In genomic region chr12:112096667-112097066, GRCh38 we compare ENCODE assay signal across 10 cellular contexts. TPM values are rescaled to one million over a fixed set of nuclear protein-coding genes. Genes with fewer than 3 reads are reported as not detected.
A peak's percentile ranks its signal among the peaks of the same experiment; 100 is the strongest.
DNase-seq lines count a peak whose midpoint lies in the region; ATAC-seq lines count a peak whose summit lies in the region.
"Had no signal": no experiment of that assay in that cellular context is flagged by ENCODE, and none has a peak within 500 bp of the region (broad histone marks: within the 10 kb centered on the region; RNA-seq: fewer than 3 reads in every experiment).

No MANE protein-coding gene starts in this region.

- no peak overlapping the region for H3K23ac ChIP-seq in mesenchymal stem cell (ENCODE audit: low read length in 2 of 2)

- H4K8ac ChIP-seq in mesenchymal stem cell (ENCODE audit: low read length), result no peak overlapping the region

- no peak overlapping the region for H3K4ac ChIP-seq in mesenchymal stem cell (ENCODE audit: low read depth in 1 of 2, low read length in 2 of 2)

- peaks cover 4 to 57% (median 8%) of the 10 kb centered on the region in 3 donors for H3K36me3 Mint-ChIP-seq in CD8-positive, alpha-beta memory T cell
- peaks cover 39% of the 10 kb centered on the region for H3K36me3 Mint-ChIP-seq in activated T-helper 1 cell treated with anti-CD3 and anti-CD28 coated beads, Interleukin-12 subunit alpha, Interleukin-12 subunit beta, Interleukin-2, Interleukin-4 antibody, amounts not matched to agents 30 ng/mL and 10 ng/mL and 1 ng/mL, durations not matched to agents 14 hours and 24 hours and 36 hours (ENCODE audit: low read depth)

- no peak overlapping the region for H3K4me3 ChIP-seq in CD8-positive, alpha-beta memory T cell (ENCODE audit: low read length)
- H3K4me3 ChIP-seq in mesenchymal stem cell (ENCODE audit: insufficient read depth in 1 of 2, low read depth in 1 of 2, low read length in 2 of 2), result no peak overlapping the region
- H3K4me3 ChIP-seq: pancreas had no signal

- no peak overlapping the region for H3K18ac ChIP-seq in mesenchymal stem cell (ENCODE audit: low read depth in 1 of 2, low read length in 2 of 2)

- H3K27me3 ChIP-seq in CD8-positive, alpha-beta memory T cell (ENCODE audit: insufficient read depth, low read length, poor library complexity, severe bottlenecking), result no peaks in the 10 kb centered on the region
- H3K27me3 ChIP-seq in mesenchymal stem cell (ENCODE audit: control insufficient read depth in 1 of 2, insufficient read depth in 1 of 2, low read length in 2 of 2), result no peaks in the 10 kb centered on the region
- H3K27me3 ChIP-seq: pancreas had no signal

- H3K9me3 Mint-ChIP-seq in CD8-positive, alpha-beta memory T cell, result no peaks in the 10 kb centered on the region
- H3K9me3 Mint-ChIP-seq in activated T-helper 1 cell treated with anti-CD3 and anti-CD28 coated beads, Interleukin-12 subunit alpha, Interleukin-12 subunit beta, Interleukin-2, Interleukin-4 antibody, amounts not matched to agents 30 ng/mL and 10 ng/mL and 1 ng/mL, durations not matched to agents 14 hours and 24 hours and 36 hours, result no peaks in the 10 kb centered on the region

- H3K9ac ChIP-seq in mesenchymal stem cell (ENCODE audit: low read length), result peak overlapping the region; percentile 65

- H4K91ac ChIP-seq in mesenchymal stem cell (ENCODE audit: low read length), result no peak overlapping the region

- H3K27ac ChIP-seq in CD8-positive, alpha-beta memory T cell (ENCODE audit: low read depth, low read length), result no peak overlapping the region
- peak overlapping the region; percentile 66 for H3K27ac ChIP-seq in mesenchymal stem cell (ENCODE audit: low read length, poor library complexity, severe bottlenecking)
- H3K27ac ChIP-seq: pancreas had no signal

- no peak overlapping the region for H2AK5ac ChIP-seq in mesenchymal stem cell (ENCODE audit: low read length, severe bottlenecking)

- no peaks in the 10 kb centered on the region for H3K9me3 ChIP-seq in CD8-positive, alpha-beta memory T cell (ENCODE audit: low read length)
- H3K9me3 ChIP-seq in mesenchymal stem cell (ENCODE audit: control insufficient read depth, low read length), result no peaks in the 10 kb centered on the region
- H3K9me3 ChIP-seq: pancreas had no signal

- H2BK15ac ChIP-seq in mesenchymal stem cell (ENCODE audit: low read depth, poor library complexity, severe bottlenecking), result no peak overlapping the region

- intact Hi-C loops in activated T-helper 1 cell treated with anti-CD3 and anti-CD28 coated beads, Interleukin-12 subunit alpha, Interleukin-12 subunit beta, Interleukin-2, Interleukin-4 antibody, amounts not matched to agents 30 ng/mL and 10 ng/mL and 1 ng/mL, durations not matched to agents 14 hours and 24 hours and 36 hours (cut with micrococcal nuclease), result loop anchor here (1.0 to 5.0 kb wide), 4 partner anchors 12 to 36 kb away; partner anchors contain the start of gene NAA25

- CTCF ChIA-PET in CD8-positive, alpha-beta memory T cell (lab: Charles Lee), result interaction anchor here (1.1 kb wide), 1 partner anchor 84 kb away, joined by 4 read pairs; the partner anchor contains the start of gene TMEM116

- H3K4me1 ChIP-seq in CD8-positive, alpha-beta memory T cell (ENCODE audit: insufficient read depth, low read length), result peaks cover 9% of the 10 kb centered on the region
- peaks cover 3% of the 10 kb centered on the region for H3K4me1 ChIP-seq in mesenchymal stem cell (ENCODE audit: control insufficient read depth, insufficient read depth, low read depth, low read length)

- no peak overlapping the region for H2BK12ac ChIP-seq in mesenchymal stem cell (ENCODE audit: low read length in 2 of 2)

- peaks cover 15% of the 10 kb centered on the region for H3K36me3 ChIP-seq in CD8-positive, alpha-beta memory T cell (ENCODE audit: insufficient read depth, low read length)
- H3K36me3 ChIP-seq in mesenchymal stem cell (ENCODE audit: control insufficient read depth in 1 of 2, insufficient read depth in 2 of 2, low read depth in 1 of 2, low read length in 2 of 2), result peaks cover 25 to 39% of the 10 kb centered on the region in 2 experiments

- H3K4me3 Mint-ChIP-seq in CD8-positive, alpha-beta memory T cell, result no peak overlapping the region
- peak overlapping the region; percentile 38 for H3K4me3 Mint-ChIP-seq in activated T-helper 1 cell treated with anti-CD3 and anti-CD28 coated beads, Interleukin-12 subunit alpha, Interleukin-12 subunit beta, Interleukin-2, Interleukin-4 antibody, amounts not matched to agents 30 ng/mL and 10 ng/mL and 1 ng/mL, durations not matched to agents 14 hours and 24 hours and 36 hours

- peaks cover 29 to 46% (median 37%) of the 10 kb centered on the region in 3 donors for H3K4me1 Mint-ChIP-seq in CD8-positive, alpha-beta memory T cell
- H3K4me1 Mint-ChIP-seq in activated T-helper 1 cell treated with anti-CD3 and anti-CD28 coated beads, Interleukin-12 subunit alpha, Interleukin-12 subunit beta, Interleukin-2, Interleukin-4 antibody, amounts not matched to agents 30 ng/mL and 10 ng/mL and 1 ng/mL, durations not matched to agents 14 hours and 24 hours and 36 hours (ENCODE audit: low read depth), result peaks cover 26% of the 10 kb centered on the region

- DNase-seq in CD8-positive, alpha-beta memory T cell, result no peak
- no peak for DNase-seq in activated T-helper 1 cell treated with anti-CD3 and anti-CD28 coated beads, Interleukin-12 subunit alpha, Interleukin-12 subunit beta, Interleukin-2, Interleukin-4 antibody, amounts not matched to agents 30 ng/mL and 10 ng/mL and 1 ng/mL, durations not matched to agents 14 hours and 24 hours and 36 hours (ENCODE audit: low spot score)
- DNase-seq in mesenchymal stem cell, result peak; percentile 77
- no peak for DNase-seq in medulla oblongata (ENCODE audit: extremely low spot score)
- no peak for DNase-seq in NCI-H146 (lab: John Stamatoyannopoulos, UW)
- DNase-seq: NCI-H2171 treated with DMSO at 0.1 percent for 48 hours, pancreas had no signal

- no peak overlapping the region for H2AFZ ChIP-seq in mesenchymal stem cell (ENCODE audit: low read depth, low read length)

- no peak overlapping the region for H2BK120ac ChIP-seq in mesenchymal stem cell (ENCODE audit: low read depth, low read length)

- 13% methylated on average over 2 of the region's 2 CpGs for WGBS in mesenchymal stem cell

- H3K27me3 Mint-ChIP-seq in CD8-positive, alpha-beta memory T cell, result no peaks in the 10 kb centered on the region
- no peaks in the 10 kb centered on the region for H3K27me3 Mint-ChIP-seq in activated T-helper 1 cell treated with anti-CD3 and anti-CD28 coated beads, Interleukin-12 subunit alpha, Interleukin-12 subunit beta, Interleukin-2, Interleukin-4 antibody, amounts not matched to agents 30 ng/mL and 10 ng/mL and 1 ng/mL, durations not matched to agents 14 hours and 24 hours and 36 hours (ENCODE audit: insufficient read depth)

- POLR2A ChIA-PET in CD8-positive, alpha-beta memory T cell (lab: Charles Lee), result no interaction called here

- peaks cover 6% of the 10 kb centered on the region for H3K79me1 ChIP-seq in mesenchymal stem cell (replicated peaks; ENCODE audit: low read length, poor library complexity, severe bottlenecking)

- H2BK5ac ChIP-seq in mesenchymal stem cell (ENCODE audit: low read depth, low read length, poor library complexity, severe bottlenecking), result no peak overlapping the region

- H3K27ac Mint-ChIP-seq in CD8-positive, alpha-beta memory T cell, result peak overlapping the region; percentile 32 to 87 (median 68)
- H3K27ac Mint-ChIP-seq in activated T-helper 1 cell treated with anti-CD3 and anti-CD28 coated beads, Interleukin-12 subunit alpha, Interleukin-12 subunit beta, Interleukin-2, Interleukin-4 antibody, amounts not matched to agents 30 ng/mL and 10 ng/mL and 1 ng/mL, durations not matched to agents 14 hours and 24 hours and 36 hours, result peak overlapping the region; percentile 76

- no peak overlapping the region for H3K14ac ChIP-seq in mesenchymal stem cell (ENCODE audit: low read length in 2 of 2)

- peak; percentile 24 for ATAC-seq in HG03039 (IDR thresholded peaks at IDR 0.05; ENCODE audit: unreplicated experiment)
- ATAC-seq in GM18511 (IDR thresholded peaks at IDR 0.05; ENCODE audit: unreplicated experiment), result no peak
- ATAC-seq in GM21447 (IDR thresholded peaks at IDR 0.05; ENCODE audit: unreplicated experiment), result no peak

- H3K4me2 ChIP-seq in mesenchymal stem cell (ENCODE audit: low read length, poor library complexity, severe bottlenecking), result no peak overlapping the region

RNA-seq across cellular contexts. Expression of gene NAA25, which starts 11.9 kb away (rescaled TPM):
- total RNA-seq in CD8-positive, alpha-beta memory T cell, result 10 to 100 TPM; 39.0 to 41.5 TPM
- 18.4 TPM for polyA plus RNA-seq in CD8-positive, alpha-beta memory T cell
- 52.2 and 58.1 TPM in 2 replicates for total RNA-seq in activated T-helper 1 cell treated with anti-CD3 and anti-CD28 coated beads, Interleukin-12 subunit alpha, Interleukin-12 subunit beta, Interleukin-2, Interleukin-4 antibody, amounts not matched to agents 30 ng/mL and 10 ng/mL and 1 ng/mL, durations not matched to agents 14 hours and 24 hours and 36 hours
- polyA plus RNA-seq in mesenchymal stem cell (2013, experiment 1 of 2), result 14.3 TPM
- 18.4 TPM for polyA plus RNA-seq in mesenchymal stem cell (2013, experiment 2 of 2)

RNA-seq across cellular contexts. Expression of gene TRAFD1, which starts 28.7 kb away (rescaled TPM):
- 10 to 100 TPM; 34.5 TPM for total RNA-seq in CD8-positive, alpha-beta memory T cell
- 55.6 TPM for polyA plus RNA-seq in CD8-positive, alpha-beta memory T cell
- 46.5 and 46.7 TPM in 2 replicates for total RNA-seq in activated T-helper 1 cell treated with anti-CD3 and anti-CD28 coated beads, Interleukin-12 subunit alpha, Interleukin-12 subunit beta, Interleukin-2, Interleukin-4 antibody, amounts not matched to agents 30 ng/mL and 10 ng/mL and 1 ng/mL, durations not matched to agents 14 hours and 24 hours and 36 hours
- polyA plus RNA-seq in mesenchymal stem cell (2013, experiment 1 of 2), result 26.0 TPM
- polyA plus RNA-seq in mesenchymal stem cell (2013, experiment 2 of 2), result 24.7 TPM
